In the genomic region with DNA sequence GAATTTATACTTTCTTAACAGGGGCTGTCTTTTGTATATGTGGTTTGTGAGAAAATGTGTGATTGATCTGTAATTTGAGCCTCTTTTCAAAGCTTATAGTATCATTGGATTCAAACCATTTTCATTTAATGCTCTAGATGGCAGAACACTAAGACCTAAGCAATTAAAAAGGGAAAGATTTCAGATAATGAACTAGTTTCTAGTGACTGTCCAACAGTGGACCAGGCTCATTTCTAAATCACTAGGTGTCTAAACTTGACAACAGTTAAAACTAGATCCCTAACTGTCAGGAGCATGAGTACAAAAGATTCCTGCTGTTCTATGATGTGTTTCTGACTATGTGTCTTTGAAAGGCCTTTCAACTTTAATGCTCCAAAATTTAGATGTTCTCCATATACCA, we compare ENCODE assay signal across 9 cellular contexts. TPM values are rescaled to one million over a fixed set of nuclear protein-coding genes. Genes with fewer than 3 reads are reported as not detected.
DNase-seq lines count a peak whose midpoint lies in the region; ATAC-seq and TF ChIP-seq lines count a peak whose summit lies in the region.
"Had no signal": no experiment of that assay in that cellular context is flagged by ENCODE, and none has a peak within 500 bp of the region (broad histone marks: within the 10 kb centered on the region; RNA-seq: fewer than 3 reads in every experiment).

No MANE protein-coding gene starts in this region.

- peaks cover 71% of the 10 kb centered on the region for H3K4me1 Mint-ChIP-seq in activated CD4-positive, alpha-beta memory T cell treated with anti-CD3 and anti-CD28 coated beads, Interleukin-2, amount 10 ng/mL, durations not matched to agents 7 days and 5 days
- H3K4me1 Mint-ChIP-seq in mesothelial cell of epicardium, result peaks cover 21% of the 10 kb centered on the region

- H3K36me3 ChIP-seq in cardiac muscle cell (no peaks in the 10 kb centered on the region), upper lobe of right lung (no peaks in the 10 kb centered on the region)

- H3K4me3 Mint-ChIP-seq in activated CD4-positive, alpha-beta memory T cell treated with anti-CD3 and anti-CD28 coated beads, Interleukin-2, amount 10 ng/mL, durations not matched to agents 7 days and 5 days, result peak overlapping the region; percentile 67
- H3K4me3 Mint-ChIP-seq in mesothelial cell of epicardium, result no peak overlapping the region

- H3K4me3 ChIP-seq in cardiac muscle cell, result no peak overlapping the region
- no peak overlapping the region for H3K4me3 ChIP-seq in upper lobe of right lung

- peak overlapping the region; percentile 97 for H3K27ac Mint-ChIP-seq in activated CD4-positive, alpha-beta memory T cell treated with anti-CD3 and anti-CD28 coated beads, Interleukin-2, amount 10 ng/mL, durations not matched to agents 7 days and 5 days
- peak overlapping the region; percentile 83 for H3K27ac Mint-ChIP-seq in mesothelial cell of epicardium

- H3K27me3 ChIP-seq in cardiac muscle cell (no peaks in the 10 kb centered on the region), upper lobe of right lung (no peaks in the 10 kb centered on the region)

- H3K4me1 ChIP-seq in cardiac muscle cell (ENCODE audit: low read depth) (peaks cover 13% of the 10 kb centered on the region), upper lobe of right lung (peaks cover 33% of the 10 kb centered on the region)

- H3K27me3 Mint-ChIP-seq in activated CD4-positive, alpha-beta memory T cell treated with anti-CD3 and anti-CD28 coated beads, Interleukin-2, amount 10 ng/mL, durations not matched to agents 7 days and 5 days, result no peaks in the 10 kb centered on the region
- H3K27me3 Mint-ChIP-seq in mesothelial cell of epicardium (ENCODE audit: low read depth), result no peaks in the 10 kb centered on the region

- peaks cover 35% of the 10 kb centered on the region for H3K36me3 Mint-ChIP-seq in activated CD4-positive, alpha-beta memory T cell treated with anti-CD3 and anti-CD28 coated beads, Interleukin-2, amount 10 ng/mL, durations not matched to agents 7 days and 5 days (ENCODE audit: low read depth)
- no peaks in the 10 kb centered on the region for H3K36me3 Mint-ChIP-seq in mesothelial cell of epicardium

- peak overlapping the region; percentile 44 for H3K27ac ChIP-seq in cardiac muscle cell
- H3K27ac ChIP-seq in upper lobe of right lung, result peak overlapping the region; percentile 68

- ATAC-seq in left cardiac atrium, result no peak
- ATAC-seq in upper lobe of right lung, result no peak
- ATAC-seq in HG02571 (IDR thresholded peaks at IDR 0.05; ENCODE audit: unreplicated experiment), result no peak

- no peak for TF ChIP-seq CTCF in cardiac muscle cell (IDR thresholded peaks at IDR 0.05; ENCODE audit: low read depth, low read length)
- TF ChIP-seq CTCF in mesothelial cell of epicardium (IDR thresholded peaks at IDR 0.05; ENCODE audit: unreplicated experiment), result no peak
- TF ChIP-seq CTCF in upper lobe of right lung (IDR thresholded peaks at IDR 0.05), result no peak

- H3K9me3 ChIP-seq in cardiac muscle cell (ENCODE audit: low read depth), result no peaks in the 10 kb centered on the region
- H3K9me3 ChIP-seq in upper lobe of right lung, result no peaks in the 10 kb centered on the region

- CTCF ChIA-PET in activated CD4-positive, alpha-beta memory T cell treated with anti-CD3 and anti-CD28 coated beads, Interleukin-2, amount 10 ng/mL, durations not matched to agents 7 days and 5 days (lab: Charles Lee), result interaction anchor here (0.9 to 2.5 kb wide), 5 partner anchors 8 to 143 kb away, joined by 3 to 10 read pairs (median 4); no protein-coding TSS in a partner anchor

- H3K9me3 Mint-ChIP-seq in activated CD4-positive, alpha-beta memory T cell treated with anti-CD3 and anti-CD28 coated beads, Interleukin-2, amount 10 ng/mL, durations not matched to agents 7 days and 5 days, result no peaks in the 10 kb centered on the region
- no peaks in the 10 kb centered on the region for H3K9me3 Mint-ChIP-seq in mesothelial cell of epicardium

- POLR2A ChIA-PET in activated CD4-positive, alpha-beta memory T cell treated with anti-CD3 and anti-CD28 coated beads, Interleukin-2, amount 10 ng/mL, durations not matched to agents 7 days and 5 days (lab: Charles Lee), result interaction anchor here (1.0 to 4.7 kb wide), 21 partner anchors 9 to 109 kb away, joined by 3 to 50 read pairs (median 5); a partner anchor contains a TSS

- DNase-seq in cardiac muscle cell (ENCODE audit: low read depth in 1 of 2, low spot score in 1 of 2) (no peak), left cardiac atrium (no peak), mesothelial cell of epicardium (ENCODE audit: low spot score in 2 of 2, unreplicated experiment in 2 of 2) (no peak), upper lobe of right lung (no peak), NCI-H526 treated with DMSO at 0.1 percent for 48 hours (lab: John Stamatoyannopoulos, UW) (no peak)
- DNase-seq in activated CD4-positive, alpha-beta memory T cell treated with anti-CD3 and anti-CD28 coated beads, Interleukin-2, amount 10 ng/mL, durations not matched to agents 7 days and 5 days, result no peak
- no peak for DNase-seq in stimulated activated CD4-positive, alpha-beta T cell treated with anti-CD3 and anti-CD28 coated beads, Interleukin-4, amount 100 ng/mL, for 24 hours
- DNase-seq: NCI-H1694 treated with DMSO at 0.1 percent for 48 hours had no signal

- intact Hi-C loops in left cardiac atrium (cut with DNase I), result no loop called here
- intact Hi-C loops in upper lobe of right lung (cut with DNase I), result no loop called here

RNA-seq across cellular contexts. Expression of a gene that starts 54.6 kb away (rescaled TPM):
- 3.5 and 4.0 TPM in 2 replicates for total RNA-seq in cardiac muscle cell
- 3.5 and 5.0 TPM in 2 replicates for polyA plus RNA-seq in cardiac muscle cell
- 10 to 100 TPM; 10.2 to 16.8 TPM for total RNA-seq in left cardiac atrium
- total RNA-seq in activated CD4-positive, alpha-beta memory T cell treated with anti-CD3 and anti-CD28 coated beads, Interleukin-2, amount 10 ng/mL, durations not matched to agents 7 days and 5 days, result 100 to 1,000 TPM; 214 to 246 TPM
- total RNA-seq in mesothelial cell of epicardium, result 7.7 to 10.8 TPM (median 10.4 TPM) in 3 replicates
- 51.4 TPM for total RNA-seq in upper lobe of right lung
